Comparison of ENCODE assay signal across 10 cellular contexts in genomic region chr19:15249912-15250634, GRCh38. TPM values are rescaled to one million over a fixed set of nuclear protein-coding genes. Genes with fewer than 3 reads are reported as not detected.
A peak's percentile ranks its signal among the peaks of the same experiment; 100 is the strongest.
DNase-seq lines count a peak whose midpoint lies in the region; ATAC-seq and TF ChIP-seq lines count a peak whose summit lies in the region.
"Had no signal": no experiment of that assay in that cellular context is flagged by ENCODE, and none has a peak within 500 bp of the region (broad histone marks: within the 10 kb centered on the region; RNA-seq: fewer than 3 reads in every experiment).

No MANE protein-coding gene starts in this region.

- H3K4me2 ChIP-seq in BLaER1 treated with 17β-estradiol and CSF1 and Interleukin-3, amounts not matched to agents 10 nM and 100 nM = peak overlapping the region; percentile 12 to 89 (median 60); a peak in 18 of 22 replicates

- H3K36me3 ChIP-seq in BLaER1 treated with 17β-estradiol and CSF1 and Interleukin-3, amounts not matched to agents 10 nM and 100 nM = peaks cover 88 to 98% (median 96%) of the 10 kb centered on the region in 11 experiments

- peak overlapping the region in 8 of 11 experiments; percentile 2 to 66 (median 36); a peak in 7 of 22 replicates for H3K9ac ChIP-seq in BLaER1 treated with 17β-estradiol and CSF1 and Interleukin-3, amounts not matched to agents 10 nM and 100 nM

- no peak for TF ChIP-seq CTCF in GM13976 (IDR thresholded peaks at IDR 0.05; ENCODE audit: borderline replicate concordance, control extremely low read depth, extremely low read depth, insufficient read depth, missing control alignments)

- H4K20me1 ChIP-seq in BLaER1 treated with 17β-estradiol and CSF1 and Interleukin-3, amounts not matched to agents 10 nM and 100 nM = peaks cover 98 to 100% (median 99%) of the 10 kb centered on the region in 11 experiments

- H3K27ac ChIP-seq in BLaER1 treated with 17β-estradiol and CSF1 and Interleukin-3, amounts not matched to agents 10 nM and 100 nM = peak overlapping the region in 2 of 11 experiments; percentile 59 to 61; a peak in 1 of 22 replicates
- peak overlapping the region; percentile 83 for H3K27ac ChIP-seq in angular gyrus (ENCODE audit: low read depth, low read length)

- no peaks in the 10 kb centered on the region for H3K27me3 ChIP-seq in BLaER1 treated with 17β-estradiol and CSF1 and Interleukin-3, amounts not matched to agents 10 nM and 100 nM

- H3K9me3 Mint-ChIP-seq in activated T-cell treated with anti-CD3 and anti-CD28 coated beads, Interleukin-2, amount 50 U/mL, for 72 hours = no peaks in the 10 kb centered on the region
- H3K9me3 Mint-ChIP-seq: naive thymus-derived CD8-positive, alpha-beta T cell had no signal

- H3K36me3 Mint-ChIP-seq in activated T-cell treated with anti-CD3 and anti-CD28 coated beads, Interleukin-2, amount 50 U/mL, for 72 hours (ENCODE audit: insufficient read depth in 2 of 2) = peaks cover 5 to 18% of the 10 kb centered on the region in 2 donors

- DNase-seq in cardiac septum (ENCODE audit: low spot score) (peak; percentile 81), renal cortical epithelial cell (ENCODE audit: low read depth) (peak; percentile 66), amygdala (lab: John Stamatoyannopoulos, UW) (no peak), GM13976 (ENCODE audit: low spot score) (no peak)
- DNase-seq in activated T-cell treated with anti-CD3 and anti-CD28 coated beads, Interleukin-2, amount 50 U/mL, for 72 hours = no peak
- DNase-seq: DMS79; naive thymus-derived CD8-positive, alpha-beta T cell had no signal

- no peak overlapping the region for H3K4me3 ChIP-seq in BLaER1 treated with 17β-estradiol and CSF1 and Interleukin-3, amounts not matched to agents 10 nM and 100 nM

- no peak overlapping the region for H3K27ac Mint-ChIP-seq in activated T-cell treated with anti-CD3 and anti-CD28 coated beads, Interleukin-2, amount 50 U/mL, for 72 hours

- no peaks in the 10 kb centered on the region for H3K27me3 Mint-ChIP-seq in activated T-cell treated with anti-CD3 and anti-CD28 coated beads, Interleukin-2, amount 50 U/mL, for 72 hours (ENCODE audit: low read depth)
- H3K27me3 Mint-ChIP-seq: naive thymus-derived CD8-positive, alpha-beta T cell had no signal

- intact Hi-C loops in cardiac septum (cut with DNase I) = loop anchor here (2.0 to 5.0 kb wide), 2 partner anchors 55 to 133 kb away; no protein-coding TSS in a partner anchor

- in situ Hi-C loops in GM13976 (cut with MboI; ENCODE audit: low sequenced_read_pairs, unreplicated experiment) = no loop called here

- no peak for ATAC-seq in HG02938 (IDR thresholded peaks at IDR 0.05; ENCODE audit: unreplicated experiment)
- ATAC-seq in activated T-cell treated with anti-CD3 and anti-CD28 coated beads, Interleukin-2, amount 50 U/mL, for 72 hours (replicated peaks in 1 of 2) = no peak
- ATAC-seq: naive thymus-derived CD8-positive, alpha-beta T cell had no signal

- no peak overlapping the region for H3K4me3 Mint-ChIP-seq in activated T-cell treated with anti-CD3 and anti-CD28 coated beads, Interleukin-2, amount 50 U/mL, for 72 hours
- H3K4me3 Mint-ChIP-seq: naive thymus-derived CD8-positive, alpha-beta T cell had no signal

- H3K9me3 ChIP-seq in BLaER1 treated with 17β-estradiol and CSF1 and Interleukin-3, amounts not matched to agents 10 nM and 100 nM (replicated peaks in 1 of 11) = no peaks in the 10 kb centered on the region

- peaks cover 75 to 99% (median 95%) of the 10 kb centered on the region in 10 experiments for H3K4me1 ChIP-seq in BLaER1 treated with 17β-estradiol and CSF1 and Interleukin-3, amounts not matched to agents 10 nM and 100 nM

- no peaks in the 10 kb centered on the region for H3K4me1 Mint-ChIP-seq in activated T-cell treated with anti-CD3 and anti-CD28 coated beads, Interleukin-2, amount 50 U/mL, for 72 hours (ENCODE audit: low read depth)

RNA-seq across cellular contexts. Expression of gene EPHX3, which starts 17.8 kb away (rescaled TPM):
- 0.27 TPM for total RNA-seq in cardiac septum
- 0.60 TPM in 1 of 2 replicates, not detected in the other for total RNA-seq in renal cortical epithelial cell
- total RNA-seq in activated T-cell treated with anti-CD3 and anti-CD28 coated beads, Interleukin-2, amount 50 U/mL, for 72 hours = under 1 TPM; 0.16 to 0.62 TPM

RNA-seq across cellular contexts. Expression of gene NOTCH3, which starts 49.3 kb away (rescaled TPM):
- total RNA-seq in cardiac septum = 60.0 TPM
- 2.6 and 6.1 TPM in 2 replicates for total RNA-seq in renal cortical epithelial cell
- under 1 TPM; 0.02 TPM for total RNA-seq in activated T-cell treated with anti-CD3 and anti-CD28 coated beads, Interleukin-2, amount 50 U/mL, for 72 hours

Comparison
In these comparisons a context has a peak if more than half of its experiments do, and no peak if none do; other contexts are left out.
1. DNase-seq: peak in cardiac septum (single experiment) and renal cortical epithelial cell (single experiment); none in amygdala (0 of 56), activated T-cell treated with anti-CD3 and anti-CD28 coated beads, Interleukin-2, amount 50 U/mL, for 72 hours (0 of 2) and GM13976 (single experiment).